1 cellular context compared by ENCODE assay signal in the genomic region with DNA sequence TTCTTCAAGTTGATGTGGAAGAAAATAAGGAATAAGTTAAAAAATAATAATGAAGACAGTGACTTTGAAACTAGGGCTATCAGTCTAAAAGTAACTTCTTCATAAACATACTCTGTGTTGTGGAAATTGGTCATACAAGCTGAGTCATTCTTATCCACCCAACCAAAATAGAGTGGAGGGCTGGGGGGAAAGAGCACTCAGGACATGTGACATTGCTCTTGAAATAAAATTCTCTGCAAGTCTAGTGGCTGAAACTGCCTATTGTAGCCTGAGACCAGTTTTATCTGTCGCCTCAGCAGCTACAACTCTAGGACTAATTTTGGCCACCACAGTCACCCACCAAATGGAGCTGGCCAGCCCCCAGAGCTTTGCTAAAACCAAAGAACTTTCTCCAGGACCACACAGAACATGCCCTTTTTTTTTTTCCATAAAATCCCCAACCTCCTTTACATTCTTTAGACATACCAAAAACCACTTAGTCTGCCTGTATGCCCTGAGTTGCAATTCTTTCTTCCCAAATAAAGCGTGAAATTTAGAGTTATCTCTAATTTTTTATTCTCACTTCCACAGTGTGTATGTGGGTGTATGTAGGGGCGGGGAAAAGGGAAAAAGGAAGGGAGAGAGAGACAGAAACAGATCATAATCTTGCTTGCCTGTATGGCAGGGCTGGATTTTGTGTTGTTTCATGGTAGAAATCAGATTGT.
TF ChIP-seq lines count a peak whose summit lies in the region.

No MANE protein-coding gene starts in this region.

TF ChIP-seq in K562, 482 proteins besides CTCF, POLR2A, EP300 and RAD21 (continued from another document):
- TF ChIP-seq, protein P1, sequence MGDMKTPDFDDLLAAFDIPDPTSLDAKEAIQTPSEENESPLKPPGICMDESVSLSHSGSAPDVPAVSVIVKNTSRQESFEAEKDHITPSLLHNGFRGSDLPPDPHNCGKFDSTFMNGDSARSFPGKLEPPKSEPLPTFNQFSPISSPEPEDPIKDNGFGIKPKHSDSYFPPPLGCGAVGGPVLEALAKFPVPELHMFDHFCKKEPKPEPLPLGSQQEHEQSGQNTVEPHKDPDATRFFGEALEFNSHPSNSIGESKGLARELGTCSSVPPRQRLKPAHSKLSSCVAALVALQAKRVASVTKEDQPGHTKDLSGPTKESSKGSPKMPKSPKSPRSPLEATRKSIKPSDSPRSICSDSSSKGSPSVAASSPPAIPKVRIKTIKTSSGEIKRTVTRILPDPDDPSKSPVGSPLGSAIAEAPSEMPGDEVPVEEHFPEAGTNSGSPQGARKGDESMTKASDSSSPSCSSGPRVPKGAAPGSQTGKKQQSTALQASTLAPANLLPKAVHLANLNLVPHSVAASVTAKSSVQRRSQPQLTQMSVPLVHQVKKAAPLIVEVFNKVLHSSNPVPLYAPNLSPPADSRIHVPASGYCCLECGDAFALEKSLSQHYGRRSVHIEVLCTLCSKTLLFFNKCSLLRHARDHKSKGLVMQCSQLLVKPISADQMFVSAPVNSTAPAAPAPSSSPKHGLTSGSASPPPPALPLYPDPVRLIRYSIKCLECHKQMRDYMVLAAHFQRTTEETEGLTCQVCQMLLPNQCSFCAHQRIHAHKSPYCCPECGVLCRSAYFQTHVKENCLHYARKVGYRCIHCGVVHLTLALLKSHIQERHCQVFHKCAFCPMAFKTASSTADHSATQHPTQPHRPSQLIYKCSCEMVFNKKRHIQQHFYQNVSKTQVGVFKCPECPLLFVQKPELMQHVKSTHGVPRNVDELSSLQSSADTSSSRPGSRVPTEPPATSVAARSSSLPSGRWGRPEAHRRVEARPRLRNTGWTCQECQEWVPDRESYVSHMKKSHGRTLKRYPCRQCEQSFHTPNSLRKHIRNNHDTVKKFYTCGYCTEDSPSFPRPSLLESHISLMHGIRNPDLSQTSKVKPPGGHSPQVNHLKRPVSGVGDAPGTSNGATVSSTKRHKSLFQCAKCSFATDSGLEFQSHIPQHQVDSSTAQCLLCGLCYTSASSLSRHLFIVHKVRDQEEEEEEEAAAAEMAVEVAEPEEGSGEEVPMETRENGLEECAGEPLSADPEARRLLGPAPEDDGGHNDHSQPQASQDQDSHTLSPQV (IDR thresholded peaks at IDR 0.05): peak; percentile 61
- TF ChIP-seq ZBTB7A (IDR thresholded peaks at IDR 0.05; ENCODE audit: borderline replicate concordance, control insufficient read depth, low read depth, low read length): no peak
- no peak for TF ChIP-seq RBM17 (IDR thresholded peaks at IDR 0.05; ENCODE audit: borderline replicate concordance, low read depth, low read length)
- TF ChIP-seq, protein P2, sequence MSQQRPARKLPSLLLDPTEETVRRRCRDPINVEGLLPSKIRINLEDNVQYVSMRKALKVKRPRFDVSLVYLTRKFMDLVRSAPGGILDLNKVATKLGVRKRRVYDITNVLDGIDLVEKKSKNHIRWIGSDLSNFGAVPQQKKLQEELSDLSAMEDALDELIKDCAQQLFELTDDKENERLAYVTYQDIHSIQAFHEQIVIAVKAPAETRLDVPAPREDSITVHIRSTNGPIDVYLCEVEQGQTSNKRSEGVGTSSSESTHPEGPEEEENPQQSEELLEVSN (IDR thresholded peaks at IDR 0.05; ENCODE audit: borderline replicate concordance in 1 of 2, extremely low read depth in 1 of 2, insufficient read depth in 1 of 2, insufficient read length in 1 of 2, low read depth in 1 of 2, low read length in 1 of 2, poor library complexity in 1 of 2, severe bottlenecking in 1 of 2): peak in 1 of 2 experiments; percentile 37
- TF ChIP-seq C11orf30 (IDR thresholded peaks at IDR 0.05; ENCODE audit: low read depth): peak; percentile 82
- 0 out of 2 replicates have a peak, but pooled peaks have one; percentile 23 for TF ChIP-seq SMARCC2 (IDR thresholded peaks at IDR 0.05; ENCODE audit: low read depth)
- TF ChIP-seq, protein P3, sequence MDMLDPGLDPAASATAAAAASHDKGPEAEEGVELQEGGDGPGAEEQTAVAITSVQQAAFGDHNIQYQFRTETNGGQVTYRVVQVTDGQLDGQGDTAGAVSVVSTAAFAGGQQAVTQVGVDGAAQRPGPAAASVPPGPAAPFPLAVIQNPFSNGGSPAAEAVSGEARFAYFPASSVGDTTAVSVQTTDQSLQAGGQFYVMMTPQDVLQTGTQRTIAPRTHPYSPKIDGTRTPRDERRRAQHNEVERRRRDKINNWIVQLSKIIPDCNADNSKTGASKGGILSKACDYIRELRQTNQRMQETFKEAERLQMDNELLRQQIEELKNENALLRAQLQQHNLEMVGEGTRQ (CRISPR knock-in tag; IDR thresholded peaks at IDR 0.05): peak; percentile 29; the same call in 1 of the 2 replicates
- TF ChIP-seq, protein P4, sequence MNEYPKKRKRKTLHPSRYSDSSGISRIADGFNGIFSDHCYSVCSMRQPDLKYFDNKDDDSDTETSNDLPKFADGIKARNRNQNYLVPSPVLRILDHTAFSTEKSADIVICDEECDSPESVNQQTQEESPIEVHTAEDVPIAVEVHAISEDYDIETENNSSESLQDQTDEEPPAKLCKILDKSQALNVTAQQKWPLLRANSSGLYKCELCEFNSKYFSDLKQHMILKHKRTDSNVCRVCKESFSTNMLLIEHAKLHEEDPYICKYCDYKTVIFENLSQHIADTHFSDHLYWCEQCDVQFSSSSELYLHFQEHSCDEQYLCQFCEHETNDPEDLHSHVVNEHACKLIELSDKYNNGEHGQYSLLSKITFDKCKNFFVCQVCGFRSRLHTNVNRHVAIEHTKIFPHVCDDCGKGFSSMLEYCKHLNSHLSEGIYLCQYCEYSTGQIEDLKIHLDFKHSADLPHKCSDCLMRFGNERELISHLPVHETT (CRISPR knock-in tag; conservative IDR thresholded peaks at IDR 0.05 in 1 of 2, IDR thresholded peaks at IDR 0.05 in 1 of 2): peak in 1 of 2 experiments; percentile 44; a peak in 1 of 4 replicates
- TF ChIP-seq, protein P5, sequence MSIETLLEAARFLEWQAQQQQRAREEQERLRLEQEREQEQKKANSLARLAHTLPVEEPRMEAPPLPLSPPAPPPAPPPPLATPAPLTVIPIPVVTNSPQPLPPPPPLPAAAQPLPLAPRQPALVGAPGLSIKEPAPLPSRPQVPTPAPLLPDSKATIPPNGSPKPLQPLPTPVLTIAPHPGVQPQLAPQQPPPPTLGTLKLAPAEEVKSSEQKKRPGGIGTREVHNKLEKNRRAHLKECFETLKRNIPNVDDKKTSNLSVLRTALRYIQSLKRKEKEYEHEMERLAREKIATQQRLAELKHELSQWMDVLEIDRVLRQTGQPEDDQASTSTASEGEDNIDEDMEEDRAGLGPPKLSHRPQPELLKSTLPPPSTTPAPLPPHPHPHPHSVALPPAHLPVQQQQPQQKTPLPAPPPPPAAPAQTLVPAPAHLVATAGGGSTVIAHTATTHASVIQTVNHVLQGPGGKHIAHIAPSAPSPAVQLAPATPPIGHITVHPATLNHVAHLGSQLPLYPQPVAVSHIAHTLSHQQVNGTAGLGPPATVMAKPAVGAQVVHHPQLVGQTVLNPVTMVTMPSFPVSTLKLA (conservative IDR thresholded peaks at IDR 0.05): peak in 1 of 2 experiments; percentile 35; a peak in 1 of 4 replicates
- TF ChIP-seq MAFG (tag; conservative IDR thresholded peaks at IDR 0.05): peak; percentile 87
- peak; percentile 66 for TF ChIP-seq NFE2L1 (tag; IDR thresholded peaks at IDR 0.05; ENCODE audit: borderline replicate concordance, low read depth)
- TF ChIP-seq NFE2 (IDR thresholded peaks at IDR 0.05; ENCODE audit: low read depth): peak; percentile 88
- TF ChIP-seq, protein P6, sequence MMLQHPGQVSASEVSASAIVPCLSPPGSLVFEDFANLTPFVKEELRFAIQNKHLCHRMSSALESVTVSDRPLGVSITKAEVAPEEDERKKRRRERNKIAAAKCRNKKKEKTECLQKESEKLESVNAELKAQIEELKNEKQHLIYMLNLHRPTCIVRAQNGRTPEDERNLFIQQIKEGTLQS (IDR thresholded peaks at IDR 0.05): peak; percentile 68
- TF ChIP-seq, protein P6 (CRISPR knock-in tag; conservative IDR thresholded peaks at IDR 0.05): no peak
- TF ChIP-seq, protein P7, sequence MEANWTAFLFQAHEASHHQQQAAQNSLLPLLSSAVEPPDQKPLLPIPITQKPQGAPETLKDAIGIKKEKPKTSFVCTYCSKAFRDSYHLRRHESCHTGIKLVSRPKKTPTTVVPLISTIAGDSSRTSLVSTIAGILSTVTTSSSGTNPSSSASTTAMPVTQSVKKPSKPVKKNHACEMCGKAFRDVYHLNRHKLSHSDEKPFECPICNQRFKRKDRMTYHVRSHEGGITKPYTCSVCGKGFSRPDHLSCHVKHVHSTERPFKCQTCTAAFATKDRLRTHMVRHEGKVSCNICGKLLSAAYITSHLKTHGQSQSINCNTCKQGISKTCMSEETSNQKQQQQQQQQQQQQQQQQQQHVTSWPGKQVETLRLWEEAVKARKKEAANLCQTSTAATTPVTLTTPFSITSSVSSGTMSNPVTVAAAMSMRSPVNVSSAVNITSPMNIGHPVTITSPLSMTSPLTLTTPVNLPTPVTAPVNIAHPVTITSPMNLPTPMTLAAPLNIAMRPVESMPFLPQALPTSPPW (CRISPR knock-in tag; IDR thresholded peaks at IDR 0.05): peak; percentile 36
